ENCODE assay signal across 13 cellular contexts in the genomic region with DNA sequence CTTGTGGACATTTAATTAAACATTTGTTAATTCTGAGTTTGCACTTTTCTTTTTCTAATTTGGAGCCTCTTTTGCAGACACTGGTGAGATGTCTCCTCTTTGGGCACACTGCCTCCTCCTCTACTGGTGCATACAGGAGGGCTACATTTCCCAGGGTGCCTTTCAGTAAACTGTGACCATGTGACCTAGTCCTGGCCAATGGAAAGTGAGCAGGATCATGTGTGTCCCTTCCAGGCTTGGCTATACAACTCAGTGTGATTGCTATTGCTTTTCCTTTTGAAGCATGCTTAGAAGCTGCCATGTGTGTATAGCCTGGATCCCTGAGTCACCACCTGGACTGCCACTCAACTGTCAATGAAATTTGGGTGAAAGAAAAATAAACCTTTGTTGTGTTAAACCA. TPM values are rescaled to one million over a fixed set of nuclear protein-coding genes. Genes with fewer than 3 reads are reported as not detected.
DNase-seq lines count a peak whose midpoint lies in the region; ATAC-seq and TF ChIP-seq lines count a peak whose summit lies in the region.
"Had no signal": no experiment of that assay in that cellular context is flagged by ENCODE, and none has a peak within 500 bp of the region (broad histone marks: within the 10 kb centered on the region; RNA-seq: fewer than 3 reads in every experiment).

No MANE protein-coding gene starts in this region.

- H3K27ac Mint-ChIP-seq in WTC11 = no peak overlapping the region
- H3K27ac Mint-ChIP-seq: CD4-positive, alpha-beta T cell; H9; IgD-negative memory B cell had no signal

- H3K4me1 Mint-ChIP-seq in WTC11 = peaks cover 16% of the 10 kb centered on the region
- H3K4me1 Mint-ChIP-seq: IgD-negative memory B cell had no signal

- DNase-seq in HT-29 (ENCODE audit: low spot score) (peak; percentile 28), NAMALWA (ENCODE audit: low spot score) (peak; percentile 53), WTC11 (ENCODE audit: low spot score) (no peak)
- DNase-seq: AML-193; Caco-2; CD4-positive, alpha-beta T cell; GOT3; H9 had no signal

- peaks cover 2% of the 10 kb centered on the region; the same call in 1 of the 2 replicates for H3K36me3 Mint-ChIP-seq in WTC11

- H3K4me3 Mint-ChIP-seq in WTC11 = no peak overlapping the region
- H3K4me3 Mint-ChIP-seq: CD4-positive, alpha-beta T cell; H9; IgD-negative memory B cell had no signal

- peaks cover 33% of the 10 kb centered on the region for H3K27me3 Mint-ChIP-seq in WTC11 (ENCODE audit: low read depth)

- no peak for TF ChIP-seq CTCF in WTC11 (IDR thresholded peaks at IDR 0.05)

- POLR2A ChIA-PET in WTC11 (lab: Charles Lee) = no interaction called here

- ATAC-seq in WTC11 = no peak
- ATAC-seq in GM21723 (IDR thresholded peaks at IDR 0.05; ENCODE audit: unreplicated experiment) = no peak
- ATAC-seq in HG02642 (IDR thresholded peaks at IDR 0.05; ENCODE audit: poor library complexity, unreplicated experiment) = no peak
- ATAC-seq in esophagus mucosa = no peak
- ATAC-seq in HG03439 (IDR thresholded peaks at IDR 0.05; ENCODE audit: unreplicated experiment) = no peak

- H3K9me3 Mint-ChIP-seq in WTC11 = peaks cover 14% of the 10 kb centered on the region

- CTCF ChIA-PET in WTC11 (lab: Charles Lee) = interaction anchor here (0.6 to 1.2 kb wide), 2 partner anchors 11 to 35 kb away, joined by 3 read pairs; no protein-coding TSS in a partner anchor

TF ChIP-seq in WTC11, 78 proteins besides CTCF, POLR2A, EP300 and RAD21:
- TF ChIP-seq, protein P1, sequence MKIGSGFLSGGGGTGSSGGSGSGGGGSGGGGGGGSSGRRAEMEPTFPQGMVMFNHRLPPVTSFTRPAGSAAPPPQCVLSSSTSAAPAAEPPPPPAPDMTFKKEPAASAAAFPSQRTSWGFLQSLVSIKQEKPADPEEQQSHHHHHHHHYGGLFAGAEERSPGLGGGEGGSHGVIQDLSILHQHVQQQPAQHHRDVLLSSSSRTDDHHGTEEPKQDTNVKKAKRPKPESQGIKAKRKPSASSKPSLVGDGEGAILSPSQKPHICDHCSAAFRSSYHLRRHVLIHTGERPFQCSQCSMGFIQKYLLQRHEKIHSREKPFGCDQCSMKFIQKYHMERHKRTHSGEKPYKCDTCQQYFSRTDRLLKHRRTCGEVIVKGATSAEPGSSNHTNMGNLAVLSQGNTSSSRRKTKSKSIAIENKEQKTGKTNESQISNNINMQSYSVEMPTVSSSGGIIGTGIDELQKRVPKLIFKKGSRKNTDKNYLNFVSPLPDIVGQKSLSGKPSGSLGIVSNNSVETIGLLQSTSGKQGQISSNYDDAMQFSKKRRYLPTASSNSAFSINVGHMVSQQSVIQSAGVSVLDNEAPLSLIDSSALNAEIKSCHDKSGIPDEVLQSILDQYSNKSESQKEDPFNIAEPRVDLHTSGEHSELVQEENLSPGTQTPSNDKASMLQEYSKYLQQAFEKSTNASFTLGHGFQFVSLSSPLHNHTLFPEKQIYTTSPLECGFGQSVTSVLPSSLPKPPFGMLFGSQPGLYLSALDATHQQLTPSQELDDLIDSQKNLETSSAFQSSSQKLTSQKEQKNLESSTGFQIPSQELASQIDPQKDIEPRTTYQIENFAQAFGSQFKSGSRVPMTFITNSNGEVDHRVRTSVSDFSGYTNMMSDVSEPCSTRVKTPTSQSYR (CRISPR knock-in tag; IDR thresholded peaks at IDR 0.05) = no peak
- TF ChIP-seq, protein P2, sequence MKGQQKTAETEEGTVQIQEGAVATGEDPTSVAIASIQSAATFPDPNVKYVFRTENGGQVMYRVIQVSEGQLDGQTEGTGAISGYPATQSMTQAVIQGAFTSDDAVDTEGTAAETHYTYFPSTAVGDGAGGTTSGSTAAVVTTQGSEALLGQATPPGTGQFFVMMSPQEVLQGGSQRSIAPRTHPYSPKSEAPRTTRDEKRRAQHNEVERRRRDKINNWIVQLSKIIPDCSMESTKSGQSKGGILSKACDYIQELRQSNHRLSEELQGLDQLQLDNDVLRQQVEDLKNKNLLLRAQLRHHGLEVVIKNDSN (CRISPR knock-in tag; IDR thresholded peaks at IDR 0.05) = peak; percentile 74
- TF ChIP-seq, protein P3, sequence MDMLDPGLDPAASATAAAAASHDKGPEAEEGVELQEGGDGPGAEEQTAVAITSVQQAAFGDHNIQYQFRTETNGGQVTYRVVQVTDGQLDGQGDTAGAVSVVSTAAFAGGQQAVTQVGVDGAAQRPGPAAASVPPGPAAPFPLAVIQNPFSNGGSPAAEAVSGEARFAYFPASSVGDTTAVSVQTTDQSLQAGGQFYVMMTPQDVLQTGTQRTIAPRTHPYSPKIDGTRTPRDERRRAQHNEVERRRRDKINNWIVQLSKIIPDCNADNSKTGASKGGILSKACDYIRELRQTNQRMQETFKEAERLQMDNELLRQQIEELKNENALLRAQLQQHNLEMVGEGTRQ (CRISPR knock-in tag; IDR thresholded peaks at IDR 0.05) = peak; percentile 72

RNA-seq across cellular contexts. Expression of a gene that starts 4.5 kb away (rescaled TPM):
- not detected in 2 replicates for total RNA-seq in HT-29 (2014; rRNA removed; shearing (Covaris generic))
- total RNA-seq in WTC11 (2021) (1.0 to 3.5 TPM (median 2.4 TPM) in 3 replicates), esophagus mucosa (not detected)
- total RNA-seq: Caco-2; CD4-positive, alpha-beta T cell; H9 had no signal

RNA-seq across cellular contexts. Expression of a gene that starts 44.8 kb away (rescaled TPM):
- total RNA-seq in HT-29 (2014; rRNA removed; shearing (Covaris generic)) = 130 and 172 TPM in 2 replicates
- total RNA-seq in WTC11 (2021) (25.8 to 33.5 TPM (median 31.2 TPM) in 3 replicates), esophagus mucosa (66.0 TPM)
- total RNA-seq: CD4-positive, alpha-beta T cell had no signal
